Comparison of ENCODE assay signal across 8 cellular contexts in genomic region chr2:219175928-219176817, GRCh38. TPM values are rescaled to one million over a fixed set of nuclear protein-coding genes. Genes with fewer than 3 reads are reported as not detected.
DNase-seq lines count a peak whose midpoint lies in the region; ATAC-seq and TF ChIP-seq lines count a peak whose summit lies in the region.

No MANE protein-coding gene starts in this region.

- H3K79me2 ChIP-seq in OCI-LY3 (ENCODE audit: low read length) (peaks cover 8% of the 10 kb centered on the region), hepatocyte (peaks cover 43% of the 10 kb centered on the region)

- peak overlapping the region; percentile 84 for H3K4me3 ChIP-seq in AG04449 (ENCODE audit: low read depth, low read length)
- H3K4me3 ChIP-seq in OCI-LY3 (ENCODE audit: low read length), result peak overlapping the region; percentile 97
- peak overlapping the region; percentile 91 to 99 for H3K4me3 ChIP-seq in ascending aorta
- peak overlapping the region; percentile 71 for H3K4me3 ChIP-seq in hepatocyte

- CTCF ChIA-PET in AG04449 (lab: Yijun Ruan, JAX), result interaction anchor here (0.6 to 9.4 kb wide), 18 partner anchors 9 to 196 kb away, joined by 3 to 154 read pairs (median 4); partner anchors contain the start of genes CFAP65, NHEJ1 and ZFAND2B

- H2AFZ ChIP-seq in OCI-LY3 (ENCODE audit: low read depth, low read length) (no peak overlapping the region), hepatocyte (peak overlapping the region; percentile 75)

- TF ChIP-seq CTCF in AG04449 (IDR thresholded peaks at IDR 0.05; ENCODE audit: insufficient read depth, low read length, missing control alignments) (peak; percentile 31), OCI-LY3 (IDR thresholded peaks at IDR 0.05; ENCODE audit: low read depth, low read length) (no peak), ascending aorta (IDR thresholded peaks at IDR 0.05) (peak in 1 of 3 experiments; percentile 14), hepatocyte (IDR thresholded peaks at IDR 0.05; ENCODE audit: poor library complexity) (peak; percentile 12)

- H3K36me3 ChIP-seq in OCI-LY3 (replicated peaks; ENCODE audit: low read depth, low read length) (peaks cover 8% of the 10 kb centered on the region), ascending aorta (peaks cover 40 to 49% of the 10 kb centered on the region in 2 donors), hepatocyte (replicated peaks; ENCODE audit: insufficient read depth, low read depth) (no peaks in the 10 kb centered on the region)

- H4K20me1 ChIP-seq in OCI-LY3 (ENCODE audit: insufficient read depth, low read length) (no peaks in the 10 kb centered on the region), hepatocyte (ENCODE audit: insufficient read depth, poor library complexity, severe bottlenecking) (peaks cover 10% of the 10 kb centered on the region)

- peak overlapping the region; percentile 96 for H3K4me2 ChIP-seq in OCI-LY3 (ENCODE audit: low read length)
- peak overlapping the region; percentile 84 for H3K4me2 ChIP-seq in hepatocyte

- ATAC-seq in GM18511 (IDR thresholded peaks at IDR 0.05; ENCODE audit: unreplicated experiment), result peak; percentile 42
- peak; percentile 23 for ATAC-seq in HG03025 (IDR thresholded peaks at IDR 0.05; ENCODE audit: low FRiP score, unreplicated experiment)

- intact Hi-C loops in ascending aorta (cut with DNase I), result loop anchor here (1.0 to 5.0 kb wide), 3 partner anchors 53 to 211 kb away; partner anchors contain the start of genes ANKZF1, ATG9A, DNPEP and TUBA4A

- POLR2A ChIA-PET in AG04449 (lab: Yijun Ruan, JAX), result interaction anchor here (0.6 to 1.7 kb wide), 9 partner anchors 13 to 114 kb away, joined by 3 to 10 read pairs (median 3); partner anchors contain the start of genes ABCB6, DNAJB2, NHEJ1 and ZFAND2B

- DNase-seq in AG04449 (ENCODE audit: low read depth, low spot score) (no peak), ascending aorta (ENCODE audit: low spot score in 2 of 2) (peak; percentile 44 to 78), hepatocyte (ENCODE audit: low spot score) (peak; percentile 71), renal cortical epithelial cell (ENCODE audit: low read depth) (peak; percentile 29), NCI-H2107 treated with DMSO at 0.1 percent for 48 hours (lab: John Stamatoyannopoulos, UW; ENCODE audit: unreplicated experiment) (no peak)

- H3K9me2 ChIP-seq in hepatocyte (replicated peaks; ENCODE audit: insufficient read depth), result no peaks in the 10 kb centered on the region

- H3K4me1 ChIP-seq in OCI-LY3 (ENCODE audit: low read length) (peaks cover 13% of the 10 kb centered on the region), ascending aorta (peaks cover 4 to 27% of the 10 kb centered on the region in 2 donors), hepatocyte (ENCODE audit: insufficient read depth) (peaks cover 14% of the 10 kb centered on the region)

- H3K9me3 ChIP-seq in OCI-LY3 (ENCODE audit: insufficient read depth, low read length) (no peaks in the 10 kb centered on the region), ascending aorta (no peaks in the 10 kb centered on the region), hepatocyte (ENCODE audit: low read depth) (no peaks in the 10 kb centered on the region)

- H3K27ac ChIP-seq in OCI-LY3 (ENCODE audit: low read length) (peak overlapping the region; percentile 98), ascending aorta (peak overlapping the region; percentile 97 to 98), hepatocyte (peak overlapping the region; percentile 98)

- H3K27me3 ChIP-seq in OCI-LY3 (ENCODE audit: low read depth, low read length) (no peaks in the 10 kb centered on the region), ascending aorta (no peaks in the 10 kb centered on the region), hepatocyte (no peaks in the 10 kb centered on the region)

- 3% methylated on average over 32 of the region's 45 CpGs for WGBS in hepatocyte (ENCODE audit: low lambda C conversion rate, missing lambda C conversion rate)

- H3K9ac ChIP-seq in OCI-LY3 (ENCODE audit: low read length), result peak overlapping the region; percentile 99

RNA-seq across cellular contexts. Expression of gene CNPPD1, which starts 0.6 kb away (rescaled TPM):
- total RNA-seq in ascending aorta, result 49.4 TPM
- 25.8 and 34.0 TPM in 2 replicates for total RNA-seq in hepatocyte
- polyA plus RNA-seq in hepatocyte, result 49.4 and 50.8 TPM in 2 replicates
- total RNA-seq in renal cortical epithelial cell, result 39.1 and 46.3 TPM in 2 replicates

RNA-seq across cellular contexts. Expression of gene RETREG2, which starts 1.9 kb away (rescaled TPM):
- total RNA-seq in ascending aorta (83.5 TPM), hepatocyte (89.1 and 93.3 TPM in 2 replicates), renal cortical epithelial cell (65.6 and 73.5 TPM in 2 replicates)
- 81.0 and 90.7 TPM in 2 replicates for polyA plus RNA-seq in hepatocyte

RNA-seq across cellular contexts. Expression of gene SLC23A3, which starts 6.3 kb away (rescaled TPM):
- total RNA-seq in ascending aorta (14.2 TPM), hepatocyte (1.4 and 1.5 TPM in 2 replicates), renal cortical epithelial cell (1.0 and 1.6 TPM in 2 replicates)
- 0.80 and 1.1 TPM in 2 replicates for polyA plus RNA-seq in hepatocyte

RNA-seq across cellular contexts. Expression of gene NHEJ1, which starts 15.6 kb away (rescaled TPM):
- total RNA-seq in ascending aorta, result 21.6 TPM
- total RNA-seq in hepatocyte, result 27.8 and 28.2 TPM in 2 replicates
- 18.1 and 18.2 TPM in 2 replicates for polyA plus RNA-seq in hepatocyte
- total RNA-seq in renal cortical epithelial cell, result 18.4 and 24.6 TPM in 2 replicates

RNA-seq across cellular contexts. Expression of gene ZFAND2B, which starts 30.4 kb away (rescaled TPM):
- total RNA-seq in ascending aorta (225 TPM), hepatocyte (38.7 and 58.1 TPM in 2 replicates), renal cortical epithelial cell (18.4 and 30.9 TPM in 2 replicates)
- 55.1 and 65.4 TPM in 2 replicates for polyA plus RNA-seq in hepatocyte

Comparison
In these comparisons a context has a peak if more than half of its experiments do, and no peak if none do; other contexts are left out.
1. DNase-seq: peak in ascending aorta (2 of 2), hepatocyte (single experiment) and renal cortical epithelial cell (single experiment); none in AG04449 (single experiment) and NCI-H2107 treated with DMSO at 0.1 percent for 48 hours (single experiment).
2. Peak in every context shown above with its lines, with median percentiles within 50 percentile points of each other: H3K4me3 ChIP-seq and H3K27ac ChIP-seq.